In genomic region chr2:176188969-176189665, GRCh38 we compare ENCODE assay signal across 9 cellular contexts. TPM values are rescaled to one million over a fixed set of nuclear protein-coding genes. Genes with fewer than 3 reads are reported as not detected.
DNase-seq lines count a peak whose midpoint lies in the region; ATAC-seq and TF ChIP-seq lines count a peak whose summit lies in the region.
"Had no signal": no experiment of that assay in that cellular context is flagged by ENCODE, and none has a peak within 500 bp of the region (broad histone marks: within the 10 kb centered on the region; RNA-seq: fewer than 3 reads in every experiment).

No MANE protein-coding gene starts in this region.

- TF ChIP-seq EP300 in stomach (IDR thresholded peaks at IDR 0.05): no peak

- H3K36me3 ChIP-seq in kidney epithelial cell (ENCODE audit: control insufficient read depth, insufficient read depth, low read length) (no peaks in the 10 kb centered on the region), stomach (no peaks in the 10 kb centered on the region)
- H3K36me3 ChIP-seq: BLaER1 treated with 17β-estradiol and CSF1 and Interleukin-3, amounts not matched to agents 10 nM and 100 nM had no signal

- H3K27me3 Mint-ChIP-seq in activated T-helper 2 cell treated with anti-CD3 and anti-CD28 coated beads, Interferon-gamma antibody, Interleukin-2, Interleukin-4, amounts not matched to agents 10 μg/mL and 5 μg/mL and 100 μg/mL, durations not matched to agents 14 hours and 24 hours and 36 hours (ENCODE audit: low read depth): peaks cover 74% of the 10 kb centered on the region

- peak overlapping the region; percentile 33 for H3K4me3 Mint-ChIP-seq in activated T-helper 2 cell treated with anti-CD3 and anti-CD28 coated beads, Interferon-gamma antibody, Interleukin-2, Interleukin-4, amounts not matched to agents 10 μg/mL and 5 μg/mL and 100 μg/mL, durations not matched to agents 14 hours and 24 hours and 36 hours (ENCODE audit: low read depth)

- intact Hi-C loops in activated T-helper 2 cell treated with anti-CD3 and anti-CD28 coated beads, Interferon-gamma antibody, Interleukin-2, Interleukin-4, amounts not matched to agents 10 μg/mL and 5 μg/mL and 100 μg/mL, durations not matched to agents 14 hours and 24 hours and 36 hours (cut with micrococcal nuclease): loop anchor here (2.0 kb wide), 1 partner anchor 368 kb away; no protein-coding TSS in a partner anchor
- intact Hi-C loops in stomach (cut with DNase I; ENCODE audit: low total_unique reads): no loop called here

- TF ChIP-seq POLR2A in stomach (IDR thresholded peaks at IDR 0.05): no peak

- ATAC-seq in HG03135 (IDR thresholded peaks at IDR 0.05; ENCODE audit: unreplicated experiment): no peak

- peaks cover 10% of the 10 kb centered on the region for H3K4me1 Mint-ChIP-seq in activated T-helper 2 cell treated with anti-CD3 and anti-CD28 coated beads, Interferon-gamma antibody, Interleukin-2, Interleukin-4, amounts not matched to agents 10 μg/mL and 5 μg/mL and 100 μg/mL, durations not matched to agents 14 hours and 24 hours and 36 hours (ENCODE audit: low read depth)

- H3K27ac Mint-ChIP-seq in activated T-helper 2 cell treated with anti-CD3 and anti-CD28 coated beads, Interferon-gamma antibody, Interleukin-2, Interleukin-4, amounts not matched to agents 10 μg/mL and 5 μg/mL and 100 μg/mL, durations not matched to agents 14 hours and 24 hours and 36 hours: no peak overlapping the region

- H3K4me3 ChIP-seq in kidney epithelial cell (ENCODE audit: low read depth, low read length) (peak overlapping the region; percentile 82), stomach (peak overlapping the region; percentile 53 to 73 (median 61))
- H3K4me3 ChIP-seq: BLaER1 treated with 17β-estradiol and CSF1 and Interleukin-3, amounts not matched to agents 10 nM and 100 nM had no signal

- WGBS in stomach, 5 donors: 4 to 9% (median 7%) methylated on average over 36 to 77 of the region's 77 CpGs

- H3K27me3 ChIP-seq in kidney epithelial cell (ENCODE audit: control insufficient read depth, insufficient read depth, low read length) (no peaks in the 10 kb centered on the region), stomach (peaks cover 14 to 100% (median 86%) of the 10 kb centered on the region in 3 donors)
- H3K27me3 ChIP-seq: BLaER1 treated with 17β-estradiol and CSF1 and Interleukin-3, amounts not matched to agents 10 nM and 100 nM had no signal

- H3K36me3 Mint-ChIP-seq in activated T-helper 2 cell treated with anti-CD3 and anti-CD28 coated beads, Interferon-gamma antibody, Interleukin-2, Interleukin-4, amounts not matched to agents 10 μg/mL and 5 μg/mL and 100 μg/mL, durations not matched to agents 14 hours and 24 hours and 36 hours (ENCODE audit: low read depth): peaks cover 3% of the 10 kb centered on the region

- TF ChIP-seq CTCF in kidney epithelial cell (IDR thresholded peaks at IDR 0.05; ENCODE audit: insufficient read depth, low read length, poor library complexity, severe bottlenecking) (no peak), stomach (IDR thresholded peaks at IDR 0.05) (no peak)

- DNase-seq in NCI-H510A treated with DMSO at 0.1 percent for 48 hours (lab: John Stamatoyannopoulos, UW): peak; percentile 63
- DNase-seq in NCI-H510A (lab: John Stamatoyannopoulos, UW): no peak
- no peak for DNase-seq in activated T-helper 2 cell treated with anti-CD3 and anti-CD28 coated beads, Interferon-gamma antibody, Interleukin-2, Interleukin-4, amounts not matched to agents 10 μg/mL and 5 μg/mL and 100 μg/mL, durations not matched to agents 14 hours and 24 hours and 36 hours (ENCODE audit: low spot score)
- no peak for DNase-seq in kidney epithelial cell (ENCODE audit: low read depth)
- DNase-seq in stomach: no peak
- DNase-seq in NOMO-1 treated with DMSO at 0.1 percent for 48 hours (lab: John Stamatoyannopoulos, UW; ENCODE audit: unreplicated experiment): no peak
- no peak for DNase-seq in KG1 (lab: John Stamatoyannopoulos, UW)

- H3K4me1 ChIP-seq in stomach: peaks cover 26 to 32% (median 29%) of the 10 kb centered on the region in 4 donors
- H3K4me1 ChIP-seq: BLaER1 treated with 17β-estradiol and CSF1 and Interleukin-3, amounts not matched to agents 10 nM and 100 nM had no signal

- H3K9me3 Mint-ChIP-seq in activated T-helper 2 cell treated with anti-CD3 and anti-CD28 coated beads, Interferon-gamma antibody, Interleukin-2, Interleukin-4, amounts not matched to agents 10 μg/mL and 5 μg/mL and 100 μg/mL, durations not matched to agents 14 hours and 24 hours and 36 hours: no peaks in the 10 kb centered on the region

- peaks cover 0 to 5% (median 0%) of the 10 kb centered on the region in 4 donors for H3K9me3 ChIP-seq in stomach

- peak overlapping the region in 2 of 5 donors; percentile 39 to 66 for H3K27ac ChIP-seq in stomach
- H3K27ac ChIP-seq: BLaER1 treated with 17β-estradiol and CSF1 and Interleukin-3, amounts not matched to agents 10 nM and 100 nM had no signal

RNA-seq across cellular contexts. Expression of gene HOXD1, which starts 0.6 kb away (rescaled TPM):
- not detected in 2 replicates for total RNA-seq in activated T-helper 2 cell treated with anti-CD3 and anti-CD28 coated beads, Interferon-gamma antibody, Interleukin-2, Interleukin-4, amounts not matched to agents 10 μg/mL and 5 μg/mL and 100 μg/mL, durations not matched to agents 14 hours and 24 hours and 36 hours
- total RNA-seq in kidney epithelial cell (9.8 and 11.1 TPM in 2 replicates), stomach (under 1 TPM in 1 of 5 donors, not detected in 4; 0.18 TPM)
- polyA plus RNA-seq in stomach: under 1 TPM in 2 of 3 donors, not detected in 1; 0.12 to 0.23 TPM

RNA-seq across cellular contexts. Expression of gene HOXD3, which starts 32.0 kb away (rescaled TPM):
- total RNA-seq in activated T-helper 2 cell treated with anti-CD3 and anti-CD28 coated beads, Interferon-gamma antibody, Interleukin-2, Interleukin-4, amounts not matched to agents 10 μg/mL and 5 μg/mL and 100 μg/mL, durations not matched to agents 14 hours and 24 hours and 36 hours: not detected in 2 replicates
- total RNA-seq in kidney epithelial cell: 5.4 and 9.2 TPM in 2 replicates
- 10 to 100 TPM in 1 of 5 donors, 1 to 10 TPM in 2, not detected in 2; 1.5 to 11.0 (median 2.5) TPM for total RNA-seq in stomach
- 1 to 10 TPM in 1 of 3 donors, under 1 TPM in 2; 0.44 to 2.7 (median 0.78) TPM for polyA plus RNA-seq in stomach

RNA-seq across cellular contexts. Expression of gene HOXD4, which starts 37.8 kb away (rescaled TPM):
- total RNA-seq in activated T-helper 2 cell treated with anti-CD3 and anti-CD28 coated beads, Interferon-gamma antibody, Interleukin-2, Interleukin-4, amounts not matched to agents 10 μg/mL and 5 μg/mL and 100 μg/mL, durations not matched to agents 14 hours and 24 hours and 36 hours: not detected in 2 replicates
- total RNA-seq in kidney epithelial cell (5.4 and 13.8 TPM in 2 replicates), stomach (1 to 10 TPM in 2 of 5 donors, not detected in 3; 2.4 to 9.6 TPM)
- polyA plus RNA-seq in stomach: under 1 TPM in 2 of 3 donors, not detected in 1; 0.25 to 0.75 TPM

RNA-seq across cellular contexts. Expression of gene HOXD8, which starts 59.6 kb away (rescaled TPM):
- total RNA-seq in activated T-helper 2 cell treated with anti-CD3 and anti-CD28 coated beads, Interferon-gamma antibody, Interleukin-2, Interleukin-4, amounts not matched to agents 10 μg/mL and 5 μg/mL and 100 μg/mL, durations not matched to agents 14 hours and 24 hours and 36 hours: not detected in 2 replicates
- total RNA-seq in kidney epithelial cell (18.1 and 22.5 TPM in 2 replicates), stomach (10 to 100 TPM in 1 of 5 donors, 1 to 10 TPM in 1, under 1 TPM in 1, not detected in 2; 0.58 to 15.9 (median 5.1) TPM)
- polyA plus RNA-seq in stomach: 1 to 10 TPM in 2 of 3 donors, under 1 TPM in 1; 0.87 to 1.8 (median 1.7) TPM
